In the genomic region with DNA sequence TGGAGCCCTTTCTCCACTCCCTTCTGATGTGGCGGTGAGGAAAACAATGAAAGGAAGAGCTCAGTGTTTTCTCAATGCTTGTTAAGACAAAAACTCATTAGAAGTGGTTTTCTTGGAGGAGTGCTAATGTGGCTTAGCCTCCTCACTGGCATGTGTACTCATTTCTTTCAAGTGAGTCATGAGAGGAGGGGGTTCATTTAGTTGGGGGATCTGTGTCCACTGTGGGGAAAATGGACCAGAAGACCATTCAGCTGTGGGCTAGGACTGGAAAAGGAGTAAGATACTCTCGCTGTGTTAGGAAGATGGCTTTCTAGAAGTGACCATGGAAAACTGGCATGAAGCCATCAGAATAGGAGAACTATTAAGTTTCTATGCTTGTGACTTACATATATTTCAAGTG, we compare ENCODE assay signal across 8 cellular contexts. TPM values are rescaled to one million over a fixed set of nuclear protein-coding genes. Genes with fewer than 3 reads are reported as not detected.
A peak's percentile ranks its signal among the peaks of the same experiment; 100 is the strongest.
DNase-seq lines count a peak whose midpoint lies in the region; ATAC-seq and TF ChIP-seq lines count a peak whose summit lies in the region.

No MANE protein-coding gene starts in this region.

- no peaks in the 10 kb centered on the region for H3K27me3 ChIP-seq in left lung

- H3K36me3 Mint-ChIP-seq in activated T-cell treated with anti-CD3 and anti-CD28 coated beads, Interleukin-2, amount 50 U/mL, for 4 hours (ENCODE audit: insufficient read depth): peaks cover 21% of the 10 kb centered on the region
- peaks cover 8% of the 10 kb centered on the region for H3K36me3 Mint-ChIP-seq in activated naive CD8-positive, alpha-beta T cell

- no peaks in the 10 kb centered on the region for H3K27me3 Mint-ChIP-seq in activated T-cell treated with anti-CD3 and anti-CD28 coated beads, Interleukin-2, amount 50 U/mL, for 4 hours (ENCODE audit: low read depth)
- H3K27me3 Mint-ChIP-seq in activated naive CD8-positive, alpha-beta T cell: no peaks in the 10 kb centered on the region

- DNase-seq in activated T-cell treated with anti-CD3 and anti-CD28 coated beads, Interleukin-2, amount 50 U/mL, for 4 hours: no peak
- no peak for DNase-seq in activated T-cell treated with anti-CD3 and anti-CD28 coated beads, Interleukin-2, amount 50 U/mL, for 1 hour
- DNase-seq in left lung (no peak), superior temporal gyrus (ENCODE audit: extremely low spot score) (peak; percentile 23), KBM-7 (no peak), GDM1 (lab: John Stamatoyannopoulos, UW) (no peak), NCI-H1048 (lab: John Stamatoyannopoulos, UW) (no peak)

- H3K9me3 Mint-ChIP-seq in activated T-cell treated with anti-CD3 and anti-CD28 coated beads, Interleukin-2, amount 50 U/mL, for 4 hours: no peaks in the 10 kb centered on the region
- H3K9me3 Mint-ChIP-seq in activated naive CD8-positive, alpha-beta T cell (ENCODE audit: low read depth): no peaks in the 10 kb centered on the region

- intact Hi-C loops in left lung (cut with DNase I): no loop called here

- in situ Hi-C loops in KBM-7 (cut with MboI; ENCODE audit: low pct_unique_long_range_greater_than_20kb, low sequenced_read_pairs): no loop called here

- H3K36me3 ChIP-seq in left lung: peaks cover 0 to 18% of the 10 kb centered on the region in 2 donors

- H3K4me1 ChIP-seq in left lung: peaks cover 15 to 78% of the 10 kb centered on the region in 2 donors

- peak; percentile 58 to 59 for ATAC-seq in activated T-cell treated with anti-CD3 and anti-CD28 coated beads, Interleukin-2, amount 50 U/mL, for 4 hours
- ATAC-seq in left lung: peak; percentile 2

- H3K9me3 ChIP-seq in left lung: no peaks in the 10 kb centered on the region

- peak overlapping the region; percentile 90 for H3K27ac Mint-ChIP-seq in activated naive CD8-positive, alpha-beta T cell

- H3K27ac ChIP-seq in left lung: no peak overlapping the region

- no peak overlapping the region for H3K4me3 ChIP-seq in left lung

- H3K4me1 Mint-ChIP-seq in activated T-cell treated with anti-CD3 and anti-CD28 coated beads, Interleukin-2, amount 50 U/mL, for 4 hours (ENCODE audit: low read depth): peaks cover 77% of the 10 kb centered on the region
- H3K4me1 Mint-ChIP-seq in activated naive CD8-positive, alpha-beta T cell (ENCODE audit: low read depth): peaks cover 87% of the 10 kb centered on the region

- peak overlapping the region; percentile 39 for H3K4me3 Mint-ChIP-seq in activated T-cell treated with anti-CD3 and anti-CD28 coated beads, Interleukin-2, amount 50 U/mL, for 4 hours
- H3K4me3 Mint-ChIP-seq in activated naive CD8-positive, alpha-beta T cell: peak overlapping the region; percentile 79

- no peak for TF ChIP-seq CTCF in left lung (IDR thresholded peaks at IDR 0.05)

RNA-seq across cellular contexts. Expression of a gene that starts 23.5 kb away (rescaled TPM):
- 10 to 100 TPM; 21.3 to 25.3 (median 24.6) TPM for total RNA-seq in activated T-cell treated with anti-CD3 and anti-CD28 coated beads, Interleukin-2, amount 50 U/mL, for 4 hours
- total RNA-seq in left lung: 10 to 100 TPM; 25.2 to 42.0 TPM
